28 cellular contexts compared by ENCODE assay signal in genomic region chr5:174083041-174083827, GRCh38. TPM values are rescaled to one million over a fixed set of nuclear protein-coding genes. Genes with fewer than 3 reads are reported as not detected.
DNase-seq lines count a peak whose midpoint lies in the region; ATAC-seq, FAIRE-seq and TF ChIP-seq lines count a peak whose summit lies in the region.
"Had no signal": no experiment of that assay in that cellular context is flagged by ENCODE, and none has a peak within 500 bp of the region (broad histone marks: within the 10 kb centered on the region; RNA-seq: fewer than 3 reads in every experiment).

No MANE protein-coding gene starts in this region.

- FAIRE-seq in GM12891 (lab: Jason Lieb, UNC) = no peak
- FAIRE-seq: GM19239, H54 had no signal

- TF ChIP-seq POLR2A in GM12891 (IDR thresholded peaks at IDR 0.05; ENCODE audit: low read depth, low read length) = no peak

- ATAC-seq in HG03175 (IDR thresholded peaks at IDR 0.05; ENCODE audit: unreplicated experiment) = no peak
- ATAC-seq in HG02885 (IDR thresholded peaks at IDR 0.05; ENCODE audit: poor library complexity, unreplicated experiment) = no peak
- ATAC-seq in GM18519 (IDR thresholded peaks at IDR 0.05; ENCODE audit: low FRiP score, unreplicated experiment) = no peak
- ATAC-seq: activated T-cell treated with anti-CD3 and anti-CD28 coated beads, Interleukin-2, amount 50 U/mL, for 72 hours; heart right ventricle; lower lobe of right lung; Panc1 had no signal

- DNase-seq in DMS153 (lab: John Stamatoyannopoulos, UW) (peak; percentile 55), NCI-H2029 (lab: John Stamatoyannopoulos, UW) (peak; percentile 91), SHP77 (lab: John Stamatoyannopoulos, UW) (peak; percentile 57 to 67), midbrain (lab: John Stamatoyannopoulos, UW) (peak; percentile 37), GM12891 (ENCODE audit: insufficient read length, low spot score) (no peak)
- DNase-seq: activated CD4-positive, alpha-beta T cell treated with anti-CD3 and anti-CD28 coated beads, Interleukin-2, amount 50 U/mL, for 4 hours; activated CD4-positive, CD25-positive, alpha-beta regulatory T cell; activated naive CD4-positive, alpha-beta T cell; activated T-cell treated with anti-CD3 and anti-CD28 coated beads, Interleukin-2, amount 50 U/mL, for 72 hours; CD4-positive, CD25-positive, alpha-beta regulatory T cell; colonic mucosa; effector memory CD4-positive, alpha-beta T cell; erythroblast; foreskin fibroblast; GDM1; heart right ventricle; lower lobe of right lung; NCI-H1694; NCI-H446; SJCRH30; T-helper 1 cell; tibial artery had no signal

TF ChIP-seq in GM12891, 5 proteins besides CTCF, POLR2A, EP300 and RAD21:
- TF ChIP-seq POU2F2 (IDR thresholded peaks at IDR 0.05; ENCODE audit: low read depth, low read length) = no peak
- no peak for TF ChIP-seq POLR2AphosphoS5 (IDR thresholded peaks at IDR 0.05; ENCODE audit: low read depth, low read length)
- no peak for TF ChIP-seq PAX5 (IDR thresholded peaks at IDR 0.05; ENCODE audit: insufficient read depth, low read length, severe bottlenecking)
- no peak for TF ChIP-seq SPI1 (IDR thresholded peaks at IDR 0.05; ENCODE audit: low read depth, low read length)
- TF ChIP-seq TAF1 (IDR thresholded peaks at IDR 0.05; ENCODE audit: low read depth, low read length) = no peak

RNA-seq across cellular contexts. Expression of gene NSG2, which starts 37.7 kb away (rescaled TPM):
- polyA plus RNA-seq in GM12891 (2012; ENCODE audit: low read depth, missing spikeins) = 0.04 TPM
- polyA plus RNA-seq: CD4-positive, CD25-positive, alpha-beta regulatory T cell had no signal
